Comparison of ENCODE assay signal across 2 cellular contexts in genomic region chrX:119226431-119226830, GRCh38.
TF ChIP-seq lines count a peak whose summit lies in the region.

No MANE protein-coding gene starts in this region.

TF ChIP-seq in HepG2, 621 proteins besides CTCF, POLR2A, EP300 and RAD21:
- TF ChIP-seq HDAC6 (IDR thresholded peaks at IDR 0.05; ENCODE audit: low read depth, low read length), result no peak
- 0 out of 2 replicates have a peak, but pooled peaks have one; percentile 27 for TF ChIP-seq ZNF652 (CRISPR knock-in tag; IDR thresholded peaks at IDR 0.05; ENCODE audit: borderline replicate concordance, low read depth)
- TF ChIP-seq KIAA2018 (CRISPR knock-in tag; IDR thresholded peaks at IDR 0.05; ENCODE audit: borderline replicate concordance), result no peak
- no peak for TF ChIP-seq PHF8 (CRISPR knock-in tag; IDR thresholded peaks at IDR 0.05)
- TF ChIP-seq TAF1 (CRISPR knock-in tag; IDR thresholded peaks at IDR 0.05), result no peak
- TF ChIP-seq FOSL2 (CRISPR knock-in tag; IDR thresholded peaks at IDR 0.05), result no peak

TF ChIP-seq in endothelial cell of umbilical vein, 7 proteins besides CTCF, POLR2A, EP300 and RAD21:
- TF ChIP-seq, protein P1, sequence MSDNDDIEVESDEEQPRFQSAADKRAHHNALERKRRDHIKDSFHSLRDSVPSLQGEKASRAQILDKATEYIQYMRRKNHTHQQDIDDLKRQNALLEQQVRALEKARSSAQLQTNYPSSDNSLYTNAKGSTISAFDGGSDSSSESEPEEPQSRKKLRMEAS (IDR thresholded peaks at IDR 0.05; ENCODE audit: insufficient read depth, insufficient read length), result no peak
- TF ChIP-seq EZH2 (IDR thresholded peaks at IDR 0.05; ENCODE audit: borderline replicate concordance, low read depth, low read length, severe bottlenecking), result no peak
- TF ChIP-seq FOS (IDR thresholded peaks at IDR 0.05; ENCODE audit: borderline replicate concordance, insufficient read depth, low read length), result no peak
- TF ChIP-seq MYC (IDR thresholded peaks at IDR 0.05; ENCODE audit: low read depth, low read length), result no peak
- no peak for TF ChIP-seq JUN (IDR thresholded peaks at IDR 0.05; ENCODE audit: borderline replicate concordance, insufficient read depth, insufficient read length, low read depth)
- TF ChIP-seq GATA2 (IDR thresholded peaks at IDR 0.05; ENCODE audit: insufficient read depth, insufficient read length, low read depth, low read length), result no peak
- no peak for TF ChIP-seq POLR2AphosphoS5 (IDR thresholded peaks at IDR 0.05; ENCODE audit: insufficient read depth, low read depth, low read length)
TF ChIP-seq in endothelial cell of umbilical vein: peak in this region for 0.
